1 cellular context compared by ENCODE assay signal in the genomic region with DNA sequence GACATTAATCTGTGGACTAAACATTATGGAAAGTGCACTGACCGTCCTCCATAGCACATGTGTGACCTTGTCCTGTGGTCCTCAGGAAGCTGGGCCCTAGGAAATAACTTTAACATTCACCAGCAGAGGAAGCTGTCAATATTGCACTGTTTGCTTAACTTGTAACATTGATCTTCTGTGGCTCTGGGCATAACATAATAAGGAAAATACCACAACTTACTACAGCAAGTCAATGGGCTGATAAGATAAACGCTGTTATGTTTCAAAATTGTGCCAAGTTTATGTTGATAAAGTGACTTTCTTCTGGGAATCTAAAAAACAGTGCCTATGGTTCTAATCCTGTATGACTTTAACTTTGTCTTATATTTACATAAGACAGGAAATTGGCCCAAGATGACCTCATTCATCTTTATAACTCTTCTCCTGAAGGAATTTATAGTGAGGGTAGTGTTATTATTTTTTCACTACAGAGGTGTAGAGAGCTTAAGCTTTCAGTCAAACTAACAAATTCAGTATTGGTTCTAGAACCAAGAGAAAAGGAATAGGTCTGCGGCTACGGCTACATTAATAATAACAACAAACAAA.
TF ChIP-seq lines count a peak whose summit lies in the region.

No MANE protein-coding gene starts in this region.

TF ChIP-seq in endothelial cell of umbilical vein, 7 proteins besides CTCF, POLR2A, EP300 and RAD21 (continued from another document):
- TF ChIP-seq, protein P1, sequence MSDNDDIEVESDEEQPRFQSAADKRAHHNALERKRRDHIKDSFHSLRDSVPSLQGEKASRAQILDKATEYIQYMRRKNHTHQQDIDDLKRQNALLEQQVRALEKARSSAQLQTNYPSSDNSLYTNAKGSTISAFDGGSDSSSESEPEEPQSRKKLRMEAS (IDR thresholded peaks at IDR 0.05; ENCODE audit: insufficient read depth, insufficient read length), result no peak
- TF ChIP-seq EZH2 (IDR thresholded peaks at IDR 0.05; ENCODE audit: borderline replicate concordance, low read depth, low read length, severe bottlenecking) (no peak), GATA2 (IDR thresholded peaks at IDR 0.05; ENCODE audit: insufficient read depth, insufficient read length, low read depth, low read length) (peak; percentile 84), POLR2AphosphoS5 (IDR thresholded peaks at IDR 0.05; ENCODE audit: insufficient read depth, low read depth, low read length) (peak; percentile 78)
TF ChIP-seq in endothelial cell of umbilical vein: peak in this region for 5.
